Comparison of ENCODE assay signal across 18 cellular contexts in the genomic region with DNA sequence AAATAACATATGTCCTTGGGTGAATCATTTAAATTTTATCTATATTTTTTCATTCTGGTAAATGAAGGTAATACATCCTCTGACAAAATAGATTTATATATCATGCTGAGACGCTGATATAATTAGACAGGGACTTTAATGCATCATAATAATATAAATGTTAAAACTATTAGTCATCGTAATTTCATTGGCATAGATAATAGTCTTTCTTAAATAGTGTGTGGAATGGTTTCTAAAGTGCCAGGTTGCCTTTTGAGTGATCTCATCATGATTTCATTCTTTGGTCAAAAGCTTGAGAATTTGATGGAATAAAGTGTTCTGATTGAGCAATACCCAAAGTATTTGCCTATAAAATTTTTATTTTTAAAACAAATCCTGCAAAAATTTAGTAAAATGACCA. TPM values are rescaled to one million over a fixed set of nuclear protein-coding genes. Genes with fewer than 3 reads are reported as not detected.
DNase-seq lines count a peak whose midpoint lies in the region; FAIRE-seq and TF ChIP-seq lines count a peak whose summit lies in the region.
"Had no signal": no experiment of that assay in that cellular context is flagged by ENCODE, and none has a peak within 500 bp of the region (broad histone marks: within the 10 kb centered on the region; RNA-seq: fewer than 3 reads in every experiment).

No MANE protein-coding gene starts in this region.

- DNase-seq in AG04449 (ENCODE audit: low read depth, low spot score) (peak; percentile 34), LHCN-M2 (ENCODE audit: low read depth) (peak; percentile 76), bronchial epithelial cell (ENCODE audit: low read depth) (peak; percentile 62), kidney tubule cell (ENCODE audit: low spot score) (peak; percentile 8), adrenal gland (no peak), coronary artery (ENCODE audit: low spot score) (no peak), kidney (no peak)
- DNase-seq in stimulated activated CD4-positive, alpha-beta T cell treated with anti-CD3 and anti-CD28 coated beads, Interleukin-2, amount 100 ng/mL, for 24 hours, result no peak
- DNase-seq: activated B cell treated with CpG ODN at 0.5 μM for 24 hours; activated gamma-delta T cell; GDM1; mesendoderm; NCI-H1048; NCI-H526 treated with DMSO at 0.1 percent for 48 hours; right cardiac atrium; stimulated activated CD4-positive, alpha-beta T cell treated with anti-CD3 and anti-CD28 coated beads, Interleukin-4, amount 100 ng/mL, for 24 hours; T-cell had no signal

- no peak overlapping the region for H3K4me3 ChIP-seq in AG04449 (ENCODE audit: low read depth, low read length)
- H3K4me3 ChIP-seq in bronchial epithelial cell (ENCODE audit: low read depth, low read length), result no peak overlapping the region
- no peak overlapping the region for H3K4me3 ChIP-seq in adrenal gland
- no peak overlapping the region for H3K4me3 ChIP-seq in coronary artery
- no peak overlapping the region for H3K4me3 ChIP-seq in kidney (ENCODE audit: low read length in 2 of 2)

- no peak overlapping the region for H3K9ac ChIP-seq in kidney (ENCODE audit: low read length in 2 of 2)

- H3K9me3 ChIP-seq in adrenal gland (replicated peaks in 1 of 3) (no peaks in the 10 kb centered on the region), kidney (ENCODE audit: control insufficient read depth in 1 of 2, low read length in 2 of 2) (no peaks in the 10 kb centered on the region)

- H3K36me3 ChIP-seq in bronchial epithelial cell (ENCODE audit: control insufficient read depth, insufficient read depth, low read length) (no peaks in the 10 kb centered on the region), adrenal gland (replicated peaks in 1 of 2) (no peaks in the 10 kb centered on the region), kidney (ENCODE audit: control insufficient read depth in 1 of 2, insufficient read depth in 2 of 2, low read length in 2 of 2) (no peaks in the 10 kb centered on the region)

- H3K27me3 ChIP-seq in bronchial epithelial cell (ENCODE audit: control insufficient read depth, insufficient read depth, low read length), result no peaks in the 10 kb centered on the region
- H3K27me3 ChIP-seq in adrenal gland, result no peaks in the 10 kb centered on the region

- WGBS in adrenal gland, 4 donors, result 53 to 66% (median 56%) methylated on average over 2 of the region's 2 CpGs

- H3K4me1 ChIP-seq in adrenal gland (replicated peaks in 1 of 2), result no peaks in the 10 kb centered on the region
- no peaks in the 10 kb centered on the region for H3K4me1 ChIP-seq in kidney (ENCODE audit: control insufficient read depth in 1 of 2, insufficient read depth in 1 of 2, low read depth in 1 of 2, low read length in 2 of 2)

- no peak for FAIRE-seq in bronchial epithelial cell (lab: Jason Lieb, UNC)
- no peak for FAIRE-seq in kidney (lab: Jason Lieb, UNC)

- no peak for TF ChIP-seq POLR2A in adrenal gland (IDR thresholded peaks at IDR 0.05)

- H3K27ac ChIP-seq in adrenal gland (no peak overlapping the region), coronary artery (no peak overlapping the region), kidney (ENCODE audit: low read depth in 2 of 2, low read length in 2 of 2) (no peak overlapping the region)

- intact Hi-C loops in adrenal gland (cut with DNase I), result no loop called here
- intact Hi-C loops in kidney (cut with DNase I), result no loop called here

- CTCF ChIA-PET in AG04449 (lab: Yijun Ruan, JAX), result no interaction called here

- TF ChIP-seq CTCF in AG04449 (IDR thresholded peaks at IDR 0.05; ENCODE audit: insufficient read depth, low read length, missing control alignments), result no peak
- TF ChIP-seq CTCF in bronchial epithelial cell (IDR thresholded peaks at IDR 0.05; ENCODE audit: insufficient read depth, low read length, severe bottlenecking), result no peak
- TF ChIP-seq CTCF in adrenal gland (IDR thresholded peaks at IDR 0.05), result no peak
- no peak for TF ChIP-seq CTCF in coronary artery (IDR thresholded peaks at IDR 0.05)
- TF ChIP-seq CTCF in kidney (IDR thresholded peaks at IDR 0.05; ENCODE audit: borderline replicate concordance, extremely low read depth, insufficient read depth), result no peak

- POLR2A ChIA-PET in AG04449 (lab: Yijun Ruan, JAX), result no interaction called here

RNA-seq across cellular contexts. Expression of a gene that starts 43.2 kb away (rescaled TPM):
- total RNA-seq in LHCN-M2 (2014; rRNA removed) (under 0.01 TPM in 1 of 2 replicates, not detected in the other), bronchial epithelial cell (under 0.01 TPM in 1 of 2 replicates, not detected in the other), adrenal gland (under 1 TPM in 5 of 8 donors, not detected in 3; 0.06 to 0.96 (median 0.28) TPM), kidney (0.76 TPM)
- not detected for polyA plus RNA-seq in LHCN-M2 (2012)
- polyA plus RNA-seq in adrenal gland (under 1 TPM; 0.16 to 0.77 (median 0.20) TPM), kidney (ENCODE audit: insufficient read depth, low read depth, low replicate concordance) (0.86 TPM)
- total RNA-seq: activated B cell treated with CpG ODN at 0.5 μM for 24 hours, T-cell had no signal
- polyA plus RNA-seq: IgD-negative memory B cell had no signal

Comparison
In these comparisons a context has a peak if more than half of its experiments do, and no peak if none do; other contexts are left out.
1. DNase-seq: peak in AG04449 (single experiment), LHCN-M2 (single experiment), bronchial epithelial cell (single experiment) and kidney tubule cell (single experiment); none in adrenal gland (0 of 7), coronary artery (single experiment), kidney (single experiment) and stimulated activated CD4-positive, alpha-beta T cell treated with anti-CD3 and anti-CD28 coated beads, Interleukin-2, amount 100 ng/mL, for 24 hours (0 of 2).